8 cellular contexts compared by ENCODE assay signal in genomic region chrX:131987252-131987651, GRCh38. TPM values are rescaled to one million over a fixed set of nuclear protein-coding genes. Genes with fewer than 3 reads are reported as not detected.
DNase-seq lines count a peak whose midpoint lies in the region; ATAC-seq, FAIRE-seq and TF ChIP-seq lines count a peak whose summit lies in the region.

No MANE protein-coding gene starts in this region.

- intact Hi-C loops in Calu3 (cut with micrococcal nuclease; ENCODE audit: unreplicated experiment) (no loop called here), sigmoid colon (cut with DNase I) (no loop called here)

- H3K4me1 Mint-ChIP-seq in activated T-cell treated with anti-CD3 and anti-CD28 coated beads, Interleukin-2, amount 50 U/mL, for 4 hours (ENCODE audit: low read depth) = peaks cover 55% of the 10 kb centered on the region
- H3K4me1 Mint-ChIP-seq in T-cell (peaks cover 58 to 70% (median 64%) of the 10 kb centered on the region in 3 donors), Calu3 (ENCODE audit: low read depth, unreplicated experiment) (no peaks in the 10 kb centered on the region)
- H3K4me1 Mint-ChIP-seq in stimulated activated naive CD8-positive, alpha-beta T cell treated with anti-CD3 and anti-CD28 coated beads, Interleukin-15, Interleukin-2, amounts not matched to agents 100 ng/mL and 50 ng/mL, for 24 hours (ENCODE audit: low read depth) = peaks cover 53% of the 10 kb centered on the region

- peak overlapping the region; percentile 91 to 99 for H3K27ac Mint-ChIP-seq in T-cell
- H3K27ac Mint-ChIP-seq in stimulated activated naive CD8-positive, alpha-beta T cell treated with anti-CD3 and anti-CD28 coated beads, Interleukin-15, Interleukin-2, amounts not matched to agents 100 ng/mL and 50 ng/mL, for 24 hours = peak overlapping the region; percentile 94
- H3K27ac Mint-ChIP-seq in Calu3 (ENCODE audit: unreplicated experiment) = no peak overlapping the region

- TF ChIP-seq CTCF in Calu3 (IDR thresholded peaks at IDR 0.05; ENCODE audit: unreplicated experiment) (no peak), sigmoid colon (IDR thresholded peaks at IDR 0.05) (no peak)

- no peaks in the 10 kb centered on the region for H3K27me3 ChIP-seq in sigmoid colon

- CTCF ChIA-PET in T-cell (lab: Charles Lee) = no interaction called here
- CTCF ChIA-PET in Calu3 (lab: Charles Lee) = no interaction called here

- no peaks in the 10 kb centered on the region for H3K36me3 ChIP-seq in sigmoid colon

- no peaks in the 10 kb centered on the region for H3K4me1 ChIP-seq in sigmoid colon

- FAIRE-seq in HTR-8/SVneo (lab: Jason Lieb, UNC) = no peak

- H3K36me3 Mint-ChIP-seq in activated T-cell treated with anti-CD3 and anti-CD28 coated beads, Interleukin-2, amount 50 U/mL, for 4 hours (ENCODE audit: insufficient read depth) = no peaks in the 10 kb centered on the region
- H3K36me3 Mint-ChIP-seq in T-cell (no peaks in the 10 kb centered on the region), Calu3 (ENCODE audit: insufficient read depth, unreplicated experiment) (no peaks in the 10 kb centered on the region)
- H3K36me3 Mint-ChIP-seq in stimulated activated naive CD8-positive, alpha-beta T cell treated with anti-CD3 and anti-CD28 coated beads, Interleukin-15, Interleukin-2, amounts not matched to agents 100 ng/mL and 50 ng/mL, for 24 hours (ENCODE audit: low read depth) = no peaks in the 10 kb centered on the region

- 14 to 35% methylated on average over 5 of the region's 5 CpGs for WGBS in sigmoid colon, 2 donors

- H3K9me3 Mint-ChIP-seq in activated T-cell treated with anti-CD3 and anti-CD28 coated beads, Interleukin-2, amount 50 U/mL, for 4 hours = no peaks in the 10 kb centered on the region
- H3K9me3 Mint-ChIP-seq in T-cell = peaks cover 0 to 5% (median 0%) of the 10 kb centered on the region in 3 donors
- no peaks in the 10 kb centered on the region for H3K9me3 Mint-ChIP-seq in stimulated activated naive CD8-positive, alpha-beta T cell treated with anti-CD3 and anti-CD28 coated beads, Interleukin-15, Interleukin-2, amounts not matched to agents 100 ng/mL and 50 ng/mL, for 24 hours
- no peaks in the 10 kb centered on the region for H3K9me3 Mint-ChIP-seq in Calu3 (ENCODE audit: low read depth, unreplicated experiment)

- H3K4me3 Mint-ChIP-seq in activated T-cell treated with anti-CD3 and anti-CD28 coated beads, Interleukin-2, amount 50 U/mL, for 4 hours = peak overlapping the region; percentile 72
- H3K4me3 Mint-ChIP-seq in T-cell (peak overlapping the region; percentile 46 to 66 (median 65)), Calu3 (ENCODE audit: low read depth, unreplicated experiment) (no peak overlapping the region)
- peak overlapping the region; percentile 70 for H3K4me3 Mint-ChIP-seq in stimulated activated naive CD8-positive, alpha-beta T cell treated with anti-CD3 and anti-CD28 coated beads, Interleukin-15, Interleukin-2, amounts not matched to agents 100 ng/mL and 50 ng/mL, for 24 hours

- H3K9me3 ChIP-seq in sigmoid colon = no peaks in the 10 kb centered on the region

- H3K27me3 Mint-ChIP-seq in activated T-cell treated with anti-CD3 and anti-CD28 coated beads, Interleukin-2, amount 50 U/mL, for 4 hours (ENCODE audit: low read depth) = no peaks in the 10 kb centered on the region
- H3K27me3 Mint-ChIP-seq in T-cell (peaks cover 0 to 37% of the 10 kb centered on the region in 2 donors), Calu3 (ENCODE audit: unreplicated experiment) (peaks cover 51% of the 10 kb centered on the region)
- H3K27me3 Mint-ChIP-seq in stimulated activated naive CD8-positive, alpha-beta T cell treated with anti-CD3 and anti-CD28 coated beads, Interleukin-15, Interleukin-2, amounts not matched to agents 100 ng/mL and 50 ng/mL, for 24 hours = no peaks in the 10 kb centered on the region

- POLR2A ChIA-PET in T-cell (lab: Charles Lee) = no interaction called here

- no peak for TF ChIP-seq EP300 in sigmoid colon (IDR thresholded peaks at IDR 0.05)

- no peak for TF ChIP-seq POLR2A in sigmoid colon (IDR thresholded peaks at IDR 0.05)

- no TSS peak for BruUV-seq in Calu3 (replicated peaks; lab: Mats Ljungman, UMichigan)

- peak; percentile 90 for ATAC-seq in activated T-cell treated with anti-CD3 and anti-CD28 coated beads, Interleukin-2, amount 50 U/mL, for 4 hours
- ATAC-seq in HG03066 (IDR thresholded peaks at IDR 0.05; ENCODE audit: low read depth, unreplicated experiment) (peak; percentile 99), T-cell (replicated peaks in 1 of 4) (peak; percentile 90 to 96 (median 94))

- H3K27ac ChIP-seq in sigmoid colon = no peak overlapping the region

- H3K4me3 ChIP-seq in sigmoid colon = no peak overlapping the region

- no peak for DNase-seq in activated T-cell treated with anti-CD3 and anti-CD28 coated beads, Interleukin-2, amount 50 U/mL, for 4 hours
- no peak for DNase-seq in activated T-cell treated with anti-CD3 and anti-CD28 coated beads, Interleukin-2, amount 50 U/mL, for 1 hour
- DNase-seq in T-cell (peak in 27 of 34 experiments; percentile 0 to 57 (median 17)), HTR-8/SVneo (ENCODE audit: insufficient read length, low spot score) (no peak), Calu3 (no peak), sigmoid colon (no peak)

RNA-seq across cellular contexts. Expression of gene STK26, which starts 35.9 kb away (rescaled TPM):
- 10 to 100 TPM; 42.7 to 51.9 (median 50.7) TPM for total RNA-seq in activated T-cell treated with anti-CD3 and anti-CD28 coated beads, Interleukin-2, amount 50 U/mL, for 4 hours
- total RNA-seq in T-cell = 10 to 100 TPM; 28.5 to 38.1 (median 34.4) TPM
- total RNA-seq in Calu3 (2022) = 32.5 and 38.5 TPM in 2 replicates
- 10 to 100 TPM; 11.3 to 15.0 (median 11.6) TPM for total RNA-seq in sigmoid colon
- 10 to 100 TPM; 10.2 to 18.7 (median 11.2) TPM for polyA plus RNA-seq in sigmoid colon

Comparison
In these comparisons a context has a peak if more than half of its experiments do, and no peak if none do; other contexts are left out.
1. DNase-seq: peak in T-cell (27 of 34); none in activated T-cell treated with anti-CD3 and anti-CD28 coated beads, Interleukin-2, amount 50 U/mL, for 4 hours (single experiment), activated T-cell treated with anti-CD3 and anti-CD28 coated beads, Interleukin-2, amount 50 U/mL, for 1 hour (single experiment), HTR-8/SVneo (single experiment), Calu3 (single experiment) and sigmoid colon (single experiment).
2. Peak in every context shown above with its lines, with median percentiles within 50 percentile points of each other: ATAC-seq.